Comparison of ENCODE assay signal across 11 cellular contexts in genomic region chr11:123451183-123451907, GRCh38. TPM values are rescaled to one million over a fixed set of nuclear protein-coding genes. Genes with fewer than 3 reads are reported as not detected.
A peak's percentile ranks its signal among the peaks of the same experiment; 100 is the strongest.
DNase-seq lines count a peak whose midpoint lies in the region; TF ChIP-seq lines count a peak whose summit lies in the region.
"Had no signal": no experiment of that assay in that cellular context is flagged by ENCODE, and none has a peak within 500 bp of the region (broad histone marks: within the 10 kb centered on the region; RNA-seq: fewer than 3 reads in every experiment).

No MANE protein-coding gene starts in this region.

- H3K27me3 Mint-ChIP-seq in activated naive CD4-positive, alpha-beta T cell treated with anti-CD3 and anti-CD28 coated beads for 36 hours (ENCODE audit: low read depth) = no peaks in the 10 kb centered on the region
- no peaks in the 10 kb centered on the region for H3K27me3 Mint-ChIP-seq in activated T-helper 2 cell treated with anti-CD3 and anti-CD28 coated beads, Interferon-gamma antibody, Interleukin-2, Interleukin-4, amounts not matched to agents 10 μg/mL and 5 μg/mL and 100 μg/mL, durations not matched to agents 14 hours and 24 hours and 36 hours (ENCODE audit: low read depth)
- H3K27me3 Mint-ChIP-seq in stimulated activated naive CD8-positive, alpha-beta T cell treated with anti-CD3 and anti-CD28 coated beads, Interleukin-15, Interleukin-2, amounts not matched to agents 100 ng/mL and 50 ng/mL, for 24 hours = no peaks in the 10 kb centered on the region
- H3K27me3 Mint-ChIP-seq: activated B cell treated with CpG ODN at 0.5 μM for 24 hours had no signal

- no peak for TF ChIP-seq CTCF in GM10248 (IDR thresholded peaks at IDR 0.05; ENCODE audit: control extremely low read depth, extremely low read depth, low read depth, missing control alignments)

- POLR2A ChIA-PET in GM10248 (lab: Yijun Ruan, JAX) = interaction anchor here (0.6 kb wide), 1 partner anchor 1847 kb away, joined by 3 read pairs; no protein-coding TSS in a partner anchor

- intact Hi-C loops in activated naive CD4-positive, alpha-beta T cell treated with anti-CD3 and anti-CD28 coated beads for 36 hours (cut with micrococcal nuclease) = no loop called here
- intact Hi-C loops in activated T-helper 2 cell treated with anti-CD3 and anti-CD28 coated beads, Interferon-gamma antibody, Interleukin-2, Interleukin-4, amounts not matched to agents 10 μg/mL and 5 μg/mL and 100 μg/mL, durations not matched to agents 14 hours and 24 hours and 36 hours (cut with micrococcal nuclease) = loop anchor here (5.0 to 10.0 kb wide), 2 partner anchors 303 to 594 kb away; partner anchors contain the start of gene OR6X1

- no peaks in the 10 kb centered on the region for H3K9me3 Mint-ChIP-seq in activated naive CD4-positive, alpha-beta T cell treated with anti-CD3 and anti-CD28 coated beads for 36 hours
- H3K9me3 Mint-ChIP-seq in activated T-helper 2 cell treated with anti-CD3 and anti-CD28 coated beads, Interferon-gamma antibody, Interleukin-2, Interleukin-4, amounts not matched to agents 10 μg/mL and 5 μg/mL and 100 μg/mL, durations not matched to agents 14 hours and 24 hours and 36 hours = no peaks in the 10 kb centered on the region
- no peaks in the 10 kb centered on the region for H3K9me3 Mint-ChIP-seq in stimulated activated naive CD8-positive, alpha-beta T cell treated with anti-CD3 and anti-CD28 coated beads, Interleukin-15, Interleukin-2, amounts not matched to agents 100 ng/mL and 50 ng/mL, for 24 hours
- H3K9me3 Mint-ChIP-seq: activated B cell treated with CpG ODN at 0.5 μM for 24 hours had no signal

- peak overlapping the region; percentile 57 for H3K27ac Mint-ChIP-seq in activated naive CD4-positive, alpha-beta T cell treated with anti-CD3 and anti-CD28 coated beads for 36 hours
- H3K27ac Mint-ChIP-seq in activated T-helper 2 cell treated with anti-CD3 and anti-CD28 coated beads, Interferon-gamma antibody, Interleukin-2, Interleukin-4, amounts not matched to agents 10 μg/mL and 5 μg/mL and 100 μg/mL, durations not matched to agents 14 hours and 24 hours and 36 hours = peak overlapping the region; percentile 89
- peak overlapping the region; percentile 68 for H3K27ac Mint-ChIP-seq in stimulated activated naive CD8-positive, alpha-beta T cell treated with anti-CD3 and anti-CD28 coated beads, Interleukin-15, Interleukin-2, amounts not matched to agents 100 ng/mL and 50 ng/mL, for 24 hours
- H3K27ac Mint-ChIP-seq: activated B cell treated with CpG ODN at 0.5 μM for 24 hours had no signal

- CTCF ChIA-PET in activated naive CD4-positive, alpha-beta T cell treated with anti-CD3 and anti-CD28 coated beads for 36 hours (lab: Charles Lee) = interaction anchor here (0.6 to 1.3 kb wide), 5 partner anchors 14 to 129 kb away, joined by 3 to 4 read pairs (median 3); no protein-coding TSS in a partner anchor
- CTCF ChIA-PET in GM10248 (lab: Yijun Ruan, JAX) = interaction anchor here (1.1 to 2.9 kb wide), 6 partner anchors 12 to 204 kb away, joined by 3 to 11 read pairs (median 6); no protein-coding TSS in a partner anchor

- peaks cover 11% of the 10 kb centered on the region for H3K36me3 Mint-ChIP-seq in activated naive CD4-positive, alpha-beta T cell treated with anti-CD3 and anti-CD28 coated beads for 36 hours (ENCODE audit: low read depth)
- H3K36me3 Mint-ChIP-seq in activated T-helper 2 cell treated with anti-CD3 and anti-CD28 coated beads, Interferon-gamma antibody, Interleukin-2, Interleukin-4, amounts not matched to agents 10 μg/mL and 5 μg/mL and 100 μg/mL, durations not matched to agents 14 hours and 24 hours and 36 hours (ENCODE audit: low read depth) = peaks cover 71% of the 10 kb centered on the region
- peaks cover 17% of the 10 kb centered on the region for H3K36me3 Mint-ChIP-seq in stimulated activated naive CD8-positive, alpha-beta T cell treated with anti-CD3 and anti-CD28 coated beads, Interleukin-15, Interleukin-2, amounts not matched to agents 100 ng/mL and 50 ng/mL, for 24 hours (ENCODE audit: low read depth)

- H3K4me3 Mint-ChIP-seq in activated naive CD4-positive, alpha-beta T cell treated with anti-CD3 and anti-CD28 coated beads for 36 hours = no peak overlapping the region
- peak overlapping the region; percentile 56 for H3K4me3 Mint-ChIP-seq in activated T-helper 2 cell treated with anti-CD3 and anti-CD28 coated beads, Interferon-gamma antibody, Interleukin-2, Interleukin-4, amounts not matched to agents 10 μg/mL and 5 μg/mL and 100 μg/mL, durations not matched to agents 14 hours and 24 hours and 36 hours (ENCODE audit: low read depth)
- H3K4me3 Mint-ChIP-seq in stimulated activated naive CD8-positive, alpha-beta T cell treated with anti-CD3 and anti-CD28 coated beads, Interleukin-15, Interleukin-2, amounts not matched to agents 100 ng/mL and 50 ng/mL, for 24 hours = peak overlapping the region; percentile 36
- H3K4me3 Mint-ChIP-seq: activated B cell treated with CpG ODN at 0.5 μM for 24 hours had no signal

- peaks cover 74% of the 10 kb centered on the region for H3K4me1 Mint-ChIP-seq in activated naive CD4-positive, alpha-beta T cell treated with anti-CD3 and anti-CD28 coated beads for 36 hours (ENCODE audit: low read depth)
- H3K4me1 Mint-ChIP-seq in activated T-helper 2 cell treated with anti-CD3 and anti-CD28 coated beads, Interferon-gamma antibody, Interleukin-2, Interleukin-4, amounts not matched to agents 10 μg/mL and 5 μg/mL and 100 μg/mL, durations not matched to agents 14 hours and 24 hours and 36 hours (ENCODE audit: low read depth) = peaks cover 86% of the 10 kb centered on the region
- H3K4me1 Mint-ChIP-seq in stimulated activated naive CD8-positive, alpha-beta T cell treated with anti-CD3 and anti-CD28 coated beads, Interleukin-15, Interleukin-2, amounts not matched to agents 100 ng/mL and 50 ng/mL, for 24 hours (ENCODE audit: low read depth) = peaks cover 81% of the 10 kb centered on the region

- DNase-seq in activated naive CD4-positive, alpha-beta T cell treated with anti-CD3 and anti-CD28 coated beads for 36 hours = peak; percentile 30
- no peak for DNase-seq in activated naive CD4-positive, alpha-beta T cell treated with Interleukin-2 at 50 U/mL for 16 hours
- DNase-seq in MV-4-11 (lab: John Stamatoyannopoulos, UW) (peak; percentile 59), NCI-H524 (lab: John Stamatoyannopoulos, UW) (no peak), GM10248 (ENCODE audit: extremely low spot score) (no peak), NCI-H510A treated with DMSO at 0.1 percent for 48 hours (lab: John Stamatoyannopoulos, UW) (no peak)
- no peak for DNase-seq in activated T-helper 2 cell treated with anti-CD3 and anti-CD28 coated beads, Interferon-gamma antibody, Interleukin-2, Interleukin-4, amounts not matched to agents 10 μg/mL and 5 μg/mL and 100 μg/mL, durations not matched to agents 14 hours and 24 hours and 36 hours (ENCODE audit: low spot score)
- DNase-seq: activated B cell treated with CpG ODN at 0.5 μM for 24 hours, activated gamma-delta T cell, SIG-M5 had no signal

RNA-seq across cellular contexts. Expression of gene GRAMD1B, which starts 21.3 kb away (rescaled TPM):
- 10 to 100 TPM; 43.7 to 47.2 TPM for total RNA-seq in activated naive CD4-positive, alpha-beta T cell treated with anti-CD3 and anti-CD28 coated beads for 36 hours
- total RNA-seq in activated T-helper 2 cell treated with anti-CD3 and anti-CD28 coated beads, Interferon-gamma antibody, Interleukin-2, Interleukin-4, amounts not matched to agents 10 μg/mL and 5 μg/mL and 100 μg/mL, durations not matched to agents 14 hours and 24 hours and 36 hours = 159 and 166 TPM in 2 replicates

Comparison
In these comparisons a context has a peak if more than half of its experiments do, and no peak if none do; other contexts are left out.
1. DNase-seq: peak in activated naive CD4-positive, alpha-beta T cell treated with anti-CD3 and anti-CD28 coated beads for 36 hours (single experiment) and MV-4-11 (single experiment); none in activated naive CD4-positive, alpha-beta T cell treated with Interleukin-2 at 50 U/mL for 16 hours (single experiment), activated T-helper 2 cell treated with anti-CD3 and anti-CD28 coated beads, Interferon-gamma antibody, Interleukin-2, Interleukin-4, amounts not matched to agents 10 μg/mL and 5 μg/mL and 100 μg/mL, durations not matched to agents 14 hours and 24 hours and 36 hours (single experiment), NCI-H524 (0 of 2), GM10248 (single experiment) and NCI-H510A treated with DMSO at 0.1 percent for 48 hours (single experiment).
2. Peak in every context shown above with its lines, with median percentiles within 50 percentile points of each other: H3K27ac Mint-ChIP-seq.